In genomic region chrX:13647709-13648212, GRCh38 we compare ENCODE assay signal across 1 cellular context.
TF ChIP-seq lines count a peak whose summit lies in the region.

No MANE protein-coding gene starts in this region.

TF ChIP-seq in HEK293, 187 proteins besides CTCF, POLR2A, EP300 and RAD21 (continued from another document):
- TF ChIP-seq, protein P1, sequence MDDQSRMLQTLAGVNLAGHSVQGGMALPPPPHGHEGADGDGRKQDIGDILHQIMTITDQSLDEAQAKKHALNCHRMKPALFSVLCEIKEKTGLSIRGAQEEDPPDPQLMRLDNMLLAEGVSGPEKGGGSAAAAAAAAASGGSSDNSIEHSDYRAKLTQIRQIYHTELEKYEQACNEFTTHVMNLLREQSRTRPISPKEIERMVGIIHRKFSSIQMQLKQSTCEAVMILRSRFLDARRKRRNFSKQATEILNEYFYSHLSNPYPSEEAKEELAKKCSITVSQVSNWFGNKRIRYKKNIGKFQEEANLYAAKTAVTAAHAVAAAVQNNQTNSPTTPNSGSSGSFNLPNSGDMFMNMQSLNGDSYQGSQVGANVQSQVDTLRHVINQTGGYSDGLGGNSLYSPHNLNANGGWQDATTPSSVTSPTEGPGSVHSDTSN (CRISPR knock-in tag; IDR thresholded peaks at IDR 0.05), result no peak
- TF ChIP-seq ZNF174 (tag by site-specific recombination; IDR thresholded peaks at IDR 0.05), result 0 out of 2 replicates have a peak, but pooled peaks have one; percentile 68
- peak; percentile 65; the same call in 1 of the 2 replicates for TF ChIP-seq ZNF335 (tag by site-specific recombination; conservative IDR thresholded peaks at IDR 0.05)
- TF ChIP-seq ZNF146 (tag by site-specific recombination; IDR thresholded peaks at IDR 0.05), result no peak
- no peak for TF ChIP-seq HOXC10 (CRISPR knock-in tag; IDR thresholded peaks at IDR 0.05)
- 0 out of 2 replicates have a peak, but pooled peaks have one; percentile 35 for TF ChIP-seq ZNF677 (tag by site-specific recombination; IDR thresholded peaks at IDR 0.05)
- no peak for TF ChIP-seq ZNF791 (tag by site-specific recombination; IDR thresholded peaks at IDR 0.05)
- peak; percentile 88 for TF ChIP-seq ZNF600 (tag by site-specific recombination; IDR thresholded peaks at IDR 0.05)
- no peak for TF ChIP-seq ZNF169 (tag by site-specific recombination; IDR thresholded peaks at IDR 0.05)
- TF ChIP-seq ZNF514 (tag by site-specific recombination; IDR thresholded peaks at IDR 0.05), result no peak; the same call in 1 of the 2 replicates
- TF ChIP-seq, protein P2, sequence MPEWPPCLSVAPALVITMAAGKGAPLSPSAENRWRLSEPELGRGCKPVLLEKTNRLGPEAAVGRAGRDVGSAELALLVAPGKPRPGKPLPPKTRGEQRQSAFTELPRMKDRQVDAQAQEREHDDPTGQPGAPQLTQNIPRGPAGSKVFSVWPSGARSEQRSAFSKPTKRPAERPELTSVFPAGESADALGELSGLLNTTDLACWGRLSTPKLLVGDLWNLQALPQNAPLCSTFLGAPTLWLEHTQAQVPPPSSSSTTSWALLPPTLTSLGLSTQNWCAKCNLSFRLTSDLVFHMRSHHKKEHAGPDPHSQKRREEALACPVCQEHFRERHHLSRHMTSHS (tag by site-specific recombination; IDR thresholded peaks at IDR 0.05), result no peak
- peak; percentile 41 for TF ChIP-seq ZNF529 (tag by site-specific recombination; IDR thresholded peaks at IDR 0.05; ENCODE audit: insufficient replicate concordance)
- peak; percentile 80 for TF ChIP-seq SP7 (tag by site-specific recombination; IDR thresholded peaks at IDR 0.05)
- TF ChIP-seq TSHZ1 (tag by site-specific recombination; IDR thresholded peaks at IDR 0.05; ENCODE audit: borderline replicate concordance), result peak; percentile 82
- no peak for TF ChIP-seq ZNF658 (tag by site-specific recombination; IDR thresholded peaks at IDR 0.05)
- TF ChIP-seq IKZF3 (tag by site-specific recombination; IDR thresholded peaks at IDR 0.05), result no peak
- 0 out of 2 replicates have a peak, but pooled peaks have one; percentile 38 for TF ChIP-seq ZNF24 (tag by site-specific recombination; IDR thresholded peaks at IDR 0.05)
- TF ChIP-seq ZNF558 (tag by site-specific recombination; IDR thresholded peaks at IDR 0.05), result no peak
- peak; percentile 38; the same call in 1 of the 2 replicates for TF ChIP-seq PRDM1 (tag by site-specific recombination; IDR thresholded peaks at IDR 0.05)
- TF ChIP-seq ZNF248 (tag by site-specific recombination; IDR thresholded peaks at IDR 0.05), result peak; percentile 93
- TF ChIP-seq, protein P3, sequence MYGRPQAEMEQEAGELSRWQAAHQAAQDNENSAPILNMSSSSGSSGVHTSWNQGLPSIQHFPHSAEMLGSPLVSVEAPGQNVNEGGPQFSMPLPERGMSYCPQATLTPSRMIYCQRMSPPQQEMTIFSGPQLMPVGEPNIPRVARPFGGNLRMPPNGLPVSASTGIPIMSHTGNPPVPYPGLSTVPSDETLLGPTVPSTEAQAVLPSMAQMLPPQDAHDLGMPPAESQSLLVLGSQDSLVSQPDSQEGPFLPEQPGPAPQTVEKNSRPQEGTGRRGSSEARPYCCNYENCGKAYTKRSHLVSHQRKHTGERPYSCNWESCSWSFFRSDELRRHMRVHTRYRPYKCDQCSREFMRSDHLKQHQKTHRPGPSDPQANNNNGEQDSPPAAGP (tag by site-specific recombination; IDR thresholded peaks at IDR 0.05), result 0 out of 2 replicates have a peak, but pooled peaks have one; percentile 64
- TF ChIP-seq, protein P4, sequence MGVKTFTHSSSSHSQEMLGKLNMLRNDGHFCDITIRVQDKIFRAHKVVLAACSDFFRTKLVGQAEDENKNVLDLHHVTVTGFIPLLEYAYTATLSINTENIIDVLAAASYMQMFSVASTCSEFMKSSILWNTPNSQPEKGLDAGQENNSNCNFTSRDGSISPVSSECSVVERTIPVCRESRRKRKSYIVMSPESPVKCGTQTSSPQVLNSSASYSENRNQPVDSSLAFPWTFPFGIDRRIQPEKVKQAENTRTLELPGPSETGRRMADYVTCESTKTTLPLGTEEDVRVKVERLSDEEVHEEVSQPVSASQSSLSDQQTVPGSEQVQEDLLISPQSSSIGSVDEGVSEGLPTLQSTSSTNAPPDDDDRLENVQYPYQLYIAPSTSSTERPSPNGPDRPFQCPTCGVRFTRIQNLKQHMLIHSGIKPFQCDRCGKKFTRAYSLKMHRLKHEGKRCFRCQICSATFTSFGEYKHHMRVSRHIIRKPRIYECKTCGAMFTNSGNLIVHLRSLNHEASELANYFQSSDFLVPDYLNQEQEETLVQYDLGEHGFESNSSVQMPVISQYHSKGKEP (tag by site-specific recombination; IDR thresholded peaks at IDR 0.05), result no peak
- TF ChIP-seq ZNF112 (tag by site-specific recombination; IDR thresholded peaks at IDR 0.05), result peak; percentile 91
- TF ChIP-seq ZNF530 (tag by site-specific recombination; IDR thresholded peaks at IDR 0.05; ENCODE audit: low read depth), result no peak
- no peak for TF ChIP-seq ZNF747 (tag by site-specific recombination; IDR thresholded peaks at IDR 0.05)
- peak; percentile 75 for TF ChIP-seq ZNF324 (tag by site-specific recombination; IDR thresholded peaks at IDR 0.05)
- TF ChIP-seq, protein P5, sequence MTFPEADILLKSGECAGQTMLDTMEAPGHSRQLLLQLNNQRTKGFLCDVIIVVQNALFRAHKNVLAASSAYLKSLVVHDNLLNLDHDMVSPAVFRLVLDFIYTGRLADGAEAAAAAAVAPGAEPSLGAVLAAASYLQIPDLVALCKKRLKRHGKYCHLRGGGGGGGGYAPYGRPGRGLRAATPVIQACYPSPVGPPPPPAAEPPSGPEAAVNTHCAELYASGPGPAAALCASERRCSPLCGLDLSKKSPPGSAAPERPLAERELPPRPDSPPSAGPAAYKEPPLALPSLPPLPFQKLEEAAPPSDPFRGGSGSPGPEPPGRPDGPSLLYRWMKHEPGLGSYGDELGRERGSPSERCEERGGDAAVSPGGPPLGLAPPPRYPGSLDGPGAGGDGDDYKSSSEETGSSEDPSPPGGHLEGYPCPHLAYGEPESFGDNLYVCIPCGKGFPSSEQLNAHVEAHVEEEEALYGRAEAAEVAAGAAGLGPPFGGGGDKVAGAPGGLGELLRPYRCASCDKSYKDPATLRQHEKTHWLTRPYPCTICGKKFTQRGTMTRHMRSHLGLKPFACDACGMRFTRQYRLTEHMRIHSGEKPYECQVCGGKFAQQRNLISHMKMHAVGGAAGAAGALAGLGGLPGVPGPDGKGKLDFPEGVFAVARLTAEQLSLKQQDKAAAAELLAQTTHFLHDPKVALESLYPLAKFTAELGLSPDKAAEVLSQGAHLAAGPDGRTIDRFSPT (tag by site-specific recombination; IDR thresholded peaks at IDR 0.05), result peak; percentile 80
- TF ChIP-seq SALL2 (tag by site-specific recombination; IDR thresholded peaks at IDR 0.05; ENCODE audit: borderline replicate concordance), result 0 out of 2 replicates have a peak, but pooled peaks have one; percentile 59
- TF ChIP-seq, protein P6, sequence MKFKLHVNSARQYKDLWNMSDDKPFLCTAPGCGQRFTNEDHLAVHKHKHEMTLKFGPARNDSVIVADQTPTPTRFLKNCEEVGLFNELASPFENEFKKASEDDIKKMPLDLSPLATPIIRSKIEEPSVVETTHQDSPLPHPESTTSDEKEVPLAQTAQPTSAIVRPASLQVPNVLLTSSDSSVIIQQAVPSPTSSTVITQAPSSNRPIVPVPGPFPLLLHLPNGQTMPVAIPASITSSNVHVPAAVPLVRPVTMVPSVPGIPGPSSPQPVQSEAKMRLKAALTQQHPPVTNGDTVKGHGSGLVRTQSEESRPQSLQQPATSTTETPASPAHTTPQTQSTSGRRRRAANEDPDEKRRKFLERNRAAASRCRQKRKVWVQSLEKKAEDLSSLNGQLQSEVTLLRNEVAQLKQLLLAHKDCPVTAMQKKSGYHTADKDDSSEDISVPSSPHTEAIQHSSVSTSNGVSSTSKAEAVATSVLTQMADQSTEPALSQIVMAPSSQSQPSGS (tag by site-specific recombination; IDR thresholded peaks at IDR 0.05; ENCODE audit: low read depth), result peak; percentile 7; the same call in 1 of the 2 replicates
- peak; percentile 47; the same call in 1 of the 2 replicates for TF ChIP-seq TRIM28 (IDR thresholded peaks at IDR 0.05; ENCODE audit: borderline replicate concordance, low read length)
- peak; percentile 54 for TF ChIP-seq PATZ1 (tag by site-specific recombination; IDR thresholded peaks at IDR 0.05)
- peak; percentile 83 for TF ChIP-seq ZNF37A (tag by site-specific recombination; IDR thresholded peaks at IDR 0.05)
- TF ChIP-seq ZNF157 (tag by site-specific recombination; IDR thresholded peaks at IDR 0.05), result no peak
